In the genomic region with DNA sequence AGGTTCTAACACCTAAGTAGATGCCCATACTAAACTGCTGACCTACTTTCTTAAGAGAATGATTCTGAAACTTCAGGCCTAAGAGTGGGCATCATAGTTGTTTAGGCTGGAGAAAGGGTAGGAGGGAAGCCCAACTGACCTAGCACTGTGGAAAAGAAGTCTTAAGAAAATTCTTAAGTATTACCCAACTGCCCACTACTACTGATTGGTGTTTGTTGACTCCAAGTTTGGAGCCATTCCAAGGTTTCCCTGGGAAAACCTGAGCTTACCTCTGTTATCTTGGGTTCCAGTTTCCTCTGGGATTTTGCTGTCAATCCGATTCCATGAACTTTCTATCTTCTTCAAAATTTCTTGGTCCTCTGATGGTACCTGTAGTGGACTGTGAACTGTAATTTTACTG, we compare ENCODE assay signal across 24 cellular contexts. TPM values are rescaled to one million over a fixed set of nuclear protein-coding genes. Genes with fewer than 3 reads are reported as not detected.
DNase-seq lines count a peak whose midpoint lies in the region; ATAC-seq and TF ChIP-seq lines count a peak whose summit lies in the region.
"Had no signal": no experiment of that assay in that cellular context is flagged by ENCODE, and none has a peak within 500 bp of the region (broad histone marks: within the 10 kb centered on the region; RNA-seq: fewer than 3 reads in every experiment).

No MANE protein-coding gene starts in this region.

- ATAC-seq in stimulated activated effector memory CD8-positive, alpha-beta T cell treated with anti-CD3 and anti-CD28 coated beads, Interleukin-12 subunit alpha, Interleukin-12 subunit beta, amount 100 ng/mL, for 72 hours: no peak
- ATAC-seq in HG02840 (IDR thresholded peaks at IDR 0.05; ENCODE audit: low FRiP score, unreplicated experiment): no peak
- ATAC-seq in activated T-cell treated with anti-CD3 and anti-CD28 coated beads, Interleukin-2, amount 50 U/mL, for 72 hours (replicated peaks in 1 of 2): no peak
- ATAC-seq: GM23338, K562, Panc1, SK-N-SH treated with all-trans-retinoic acid at 6 μM for 48 hours had no signal

- no peak overlapping the region for H3K4me3 ChIP-seq in breast epithelium
- no peak overlapping the region for H3K4me3 ChIP-seq in endodermal cell (ENCODE audit: low read length)
- H3K4me3 ChIP-seq: BLaER1, GM23338, K562 had no signal

- H3K4me1 Mint-ChIP-seq in MCF 10A (ENCODE audit: insufficient read depth, unreplicated experiment) (peaks cover 28% of the 10 kb centered on the region), endodermal cell (peaks cover 4% of the 10 kb centered on the region)
- peaks cover 41% of the 10 kb centered on the region for H3K4me1 Mint-ChIP-seq in stimulated activated effector memory CD8-positive, alpha-beta T cell treated with anti-CD3 and anti-CD28 coated beads, Interleukin-12 subunit alpha, Interleukin-12 subunit beta, amount 100 ng/mL, for 72 hours
- H3K4me1 Mint-ChIP-seq in activated T-cell treated with anti-CD3 and anti-CD28 coated beads, Interleukin-2, amount 50 U/mL, for 72 hours (ENCODE audit: low read depth): peaks cover 41% of the 10 kb centered on the region

- H3K9me3 ChIP-seq in breast epithelium (no peaks in the 10 kb centered on the region), endodermal cell (ENCODE audit: control insufficient read depth, low read length) (no peaks in the 10 kb centered on the region)
- H3K9me3 ChIP-seq: BLaER1 had no signal

- no peak overlapping the region for H3K9ac ChIP-seq in endodermal cell (ENCODE audit: extremely low read depth, low read length, poor library complexity, severe bottlenecking)
- H3K9ac ChIP-seq: BLaER1 had no signal

- intact Hi-C loops in MCF 10A (cut with micrococcal nuclease): no loop called here
- intact Hi-C loops in breast epithelium (cut with DNase I; ENCODE audit: low total_unique reads): no loop called here

- H3K27ac ChIP-seq in breast epithelium: no peak overlapping the region
- H3K27ac ChIP-seq in endodermal cell (ENCODE audit: low read depth, low read length): no peak overlapping the region
- H3K27ac ChIP-seq: 22Rv1, BLaER1 had no signal

- H3K4me3 Mint-ChIP-seq in MCF 10A (ENCODE audit: unreplicated experiment) (no peak overlapping the region), endodermal cell (no peak overlapping the region)
- no peak overlapping the region for H3K4me3 Mint-ChIP-seq in stimulated activated effector memory CD8-positive, alpha-beta T cell treated with anti-CD3 and anti-CD28 coated beads, Interleukin-12 subunit alpha, Interleukin-12 subunit beta, amount 100 ng/mL, for 72 hours
- no peak overlapping the region for H3K4me3 Mint-ChIP-seq in activated T-cell treated with anti-CD3 and anti-CD28 coated beads, Interleukin-2, amount 50 U/mL, for 72 hours
- H3K4me3 Mint-ChIP-seq: CD4-positive, alpha-beta memory T cell; GM23338 had no signal

- H3K27me3 ChIP-seq in breast epithelium (no peaks in the 10 kb centered on the region), endodermal cell (ENCODE audit: control insufficient read depth, insufficient read depth, low read length, poor library complexity, severe bottlenecking) (no peaks in the 10 kb centered on the region)
- H3K27me3 ChIP-seq: BLaER1 had no signal

- POLR2A ChIA-PET in MCF 10A (lab: Yijun Ruan, JAX): interaction anchor here (0.7 to 3.5 kb wide), 3 partner anchors 11 to 22 kb away, joined by 3 to 21 read pairs (median 3); no protein-coding TSS in a partner anchor

- TF ChIP-seq CTCF in MCF 10A (IDR thresholded peaks at IDR 0.05; ENCODE audit: unreplicated experiment) (no peak), breast epithelium (IDR thresholded peaks at IDR 0.05) (no peak), endodermal cell (conservative IDR thresholded peaks at IDR 0.05) (no peak)

- H3K36me3 ChIP-seq in breast epithelium (no peaks in the 10 kb centered on the region), endodermal cell (ENCODE audit: control insufficient read depth, insufficient read depth, low read length) (peaks cover 62% of the 10 kb centered on the region)

- no peaks in the 10 kb centered on the region for H3K4me1 ChIP-seq in breast epithelium
- H3K4me1 ChIP-seq in endodermal cell (ENCODE audit: control insufficient read depth, insufficient read depth, low read length): no peaks in the 10 kb centered on the region
- H3K4me1 ChIP-seq: BLaER1 had no signal

- no peak overlapping the region for H3K27ac Mint-ChIP-seq in MCF 10A (ENCODE audit: low read depth, unreplicated experiment)
- peak overlapping the region; percentile 69 for H3K27ac Mint-ChIP-seq in endodermal cell
- peak overlapping the region; percentile 14 for H3K27ac Mint-ChIP-seq in stimulated activated effector memory CD8-positive, alpha-beta T cell treated with anti-CD3 and anti-CD28 coated beads, Interleukin-12 subunit alpha, Interleukin-12 subunit beta, amount 100 ng/mL, for 72 hours
- no peak overlapping the region for H3K27ac Mint-ChIP-seq in activated T-cell treated with anti-CD3 and anti-CD28 coated beads, Interleukin-2, amount 50 U/mL, for 72 hours
- H3K27ac Mint-ChIP-seq: GM23338 had no signal

- DNase-seq in MCF 10A (ENCODE audit: unreplicated experiment) (peak; percentile 55), breast epithelium (ENCODE audit: low spot score in 2 of 2) (no peak), endodermal cell (no peak), iris pigment epithelial cell (ENCODE audit: low read depth) (peak; percentile 37), pons (ENCODE audit: low spot score) (no peak)
- no peak for DNase-seq in stimulated activated effector memory CD8-positive, alpha-beta T cell treated with anti-CD3 and anti-CD28 coated beads, Interleukin-12 subunit alpha, Interleukin-12 subunit beta, amount 100 ng/mL, for 72 hours (ENCODE audit: low spot score in 2 of 2)
- DNase-seq in activated T-cell treated with anti-CD3 and anti-CD28 coated beads, Interleukin-2, amount 50 U/mL, for 72 hours: no peak
- DNase-seq: ACHN; CD4-positive, alpha-beta memory T cell; DND-41; HCEC 1CT; NCI-H1092; NCI-H1436 treated with DMSO at 0.1 percent for 48 hours; NCI-H1930; NCI-H2227 treated with DMSO at 0.1 percent for 48 hours; NCI-H510A treated with DMSO at 0.1 percent for 48 hours; NCI-H748 treated with DMSO at 0.1 percent for 48 hours had no signal

- no peak for TF ChIP-seq POLR2A in breast epithelium (IDR thresholded peaks at IDR 0.05)

- no TSS peak for BruUV-seq in MCF 10A (replicated peaks; lab: Mats Ljungman, UMichigan)

- H3K9me3 Mint-ChIP-seq in MCF 10A (ENCODE audit: unreplicated experiment) (no peaks in the 10 kb centered on the region), endodermal cell (no peaks in the 10 kb centered on the region)
- no peaks in the 10 kb centered on the region for H3K9me3 Mint-ChIP-seq in stimulated activated effector memory CD8-positive, alpha-beta T cell treated with anti-CD3 and anti-CD28 coated beads, Interleukin-12 subunit alpha, Interleukin-12 subunit beta, amount 100 ng/mL, for 72 hours
- H3K9me3 Mint-ChIP-seq in activated T-cell treated with anti-CD3 and anti-CD28 coated beads, Interleukin-2, amount 50 U/mL, for 72 hours: peaks cover 2% of the 10 kb centered on the region in 2 donors
- H3K9me3 Mint-ChIP-seq: CD4-positive, alpha-beta memory T cell; GM23338 had no signal

- 90 to 100% methylated on average over 1 of the region's 1 CpG for WGBS in endodermal cell (ENCODE audit: insufficient coverage in 1 of 2, insufficient read length in 1 of 2), 2 experiments

- no peaks in the 10 kb centered on the region for H3K27me3 Mint-ChIP-seq in MCF 10A (ENCODE audit: insufficient read depth, unreplicated experiment)
- H3K27me3 Mint-ChIP-seq in endodermal cell (ENCODE audit: insufficient read depth): no peaks in the 10 kb centered on the region
- H3K27me3 Mint-ChIP-seq in activated T-cell treated with anti-CD3 and anti-CD28 coated beads, Interleukin-2, amount 50 U/mL, for 72 hours (ENCODE audit: low read depth): no peaks in the 10 kb centered on the region
- H3K27me3 Mint-ChIP-seq: CD4-positive, alpha-beta memory T cell had no signal

- CTCF ChIA-PET in MCF 10A (lab: Yijun Ruan, JAX): interaction anchor here (0.9 kb wide), 1 partner anchor 106 kb away, joined by 3 read pairs; no protein-coding TSS in a partner anchor

- H3K36me3 Mint-ChIP-seq in MCF 10A (ENCODE audit: insufficient read depth, unreplicated experiment) (peaks cover 22% of the 10 kb centered on the region), endodermal cell (ENCODE audit: low read depth) (peaks cover 41% of the 10 kb centered on the region)
- H3K36me3 Mint-ChIP-seq in stimulated activated effector memory CD8-positive, alpha-beta T cell treated with anti-CD3 and anti-CD28 coated beads, Interleukin-12 subunit alpha, Interleukin-12 subunit beta, amount 100 ng/mL, for 72 hours: peaks cover 48% of the 10 kb centered on the region
- peaks cover 12 to 44% of the 10 kb centered on the region in 2 donors for H3K36me3 Mint-ChIP-seq in activated T-cell treated with anti-CD3 and anti-CD28 coated beads, Interleukin-2, amount 50 U/mL, for 72 hours (ENCODE audit: insufficient read depth in 2 of 2)

RNA-seq across cellular contexts. Expression of gene ANKRD17, which starts 23.9 kb away (rescaled TPM):
- 62.8 and 65.7 TPM in 2 replicates for total RNA-seq in MCF 10A (2022)
- total RNA-seq in breast epithelium: 10 to 100 TPM; 53.0 to 81.4 (median 69.2) TPM
- total RNA-seq in endodermal cell: 10 to 100 TPM; 83.6 to 84.3 TPM
- polyA plus RNA-seq in endodermal cell (2013, experiment 1 of 2): 44.5 TPM
- polyA plus RNA-seq in endodermal cell (2013, experiment 2 of 2): 44.4 TPM
- total RNA-seq in activated T-cell treated with anti-CD3 and anti-CD28 coated beads, Interleukin-2, amount 50 U/mL, for 72 hours: 10 to 100 TPM; 43.9 to 50.9 TPM

Comparison
In these comparisons a context has a peak if more than half of its experiments do, and no peak if none do; other contexts are left out.
1. DNase-seq: peak in MCF 10A (single experiment) and iris pigment epithelial cell (single experiment); none in breast epithelium (0 of 2), endodermal cell (single experiment), stimulated activated effector memory CD8-positive, alpha-beta T cell treated with anti-CD3 and anti-CD28 coated beads, Interleukin-12 subunit alpha, Interleukin-12 subunit beta, amount 100 ng/mL, for 72 hours (0 of 2), pons (single experiment) and activated T-cell treated with anti-CD3 and anti-CD28 coated beads, Interleukin-2, amount 50 U/mL, for 72 hours (0 of 2).
2. H3K27ac Mint-ChIP-seq: peak in endodermal cell (single experiment) and stimulated activated effector memory CD8-positive, alpha-beta T cell treated with anti-CD3 and anti-CD28 coated beads, Interleukin-12 subunit alpha, Interleukin-12 subunit beta, amount 100 ng/mL, for 72 hours (single experiment); none in MCF 10A (single experiment) and activated T-cell treated with anti-CD3 and anti-CD28 coated beads, Interleukin-2, amount 50 U/mL, for 72 hours (single experiment).